Comparison of ENCODE assay signal across 2 cellular contexts in genomic region chr1:235682216-235682615, GRCh38.
TF ChIP-seq lines count a peak whose summit lies in the region.

No MANE protein-coding gene starts in this region.

TF ChIP-seq in GM23338, 12 proteins besides CTCF, POLR2A, EP300 and RAD21 (continued from another document):
- TF ChIP-seq ZNF462 (CRISPR knock-in tag; IDR thresholded peaks at IDR 0.05) (no peak), ZNF331 (CRISPR knock-in tag; IDR thresholded peaks at IDR 0.05; ENCODE audit: low read depth) (no peak)
- TF ChIP-seq, protein P1, sequence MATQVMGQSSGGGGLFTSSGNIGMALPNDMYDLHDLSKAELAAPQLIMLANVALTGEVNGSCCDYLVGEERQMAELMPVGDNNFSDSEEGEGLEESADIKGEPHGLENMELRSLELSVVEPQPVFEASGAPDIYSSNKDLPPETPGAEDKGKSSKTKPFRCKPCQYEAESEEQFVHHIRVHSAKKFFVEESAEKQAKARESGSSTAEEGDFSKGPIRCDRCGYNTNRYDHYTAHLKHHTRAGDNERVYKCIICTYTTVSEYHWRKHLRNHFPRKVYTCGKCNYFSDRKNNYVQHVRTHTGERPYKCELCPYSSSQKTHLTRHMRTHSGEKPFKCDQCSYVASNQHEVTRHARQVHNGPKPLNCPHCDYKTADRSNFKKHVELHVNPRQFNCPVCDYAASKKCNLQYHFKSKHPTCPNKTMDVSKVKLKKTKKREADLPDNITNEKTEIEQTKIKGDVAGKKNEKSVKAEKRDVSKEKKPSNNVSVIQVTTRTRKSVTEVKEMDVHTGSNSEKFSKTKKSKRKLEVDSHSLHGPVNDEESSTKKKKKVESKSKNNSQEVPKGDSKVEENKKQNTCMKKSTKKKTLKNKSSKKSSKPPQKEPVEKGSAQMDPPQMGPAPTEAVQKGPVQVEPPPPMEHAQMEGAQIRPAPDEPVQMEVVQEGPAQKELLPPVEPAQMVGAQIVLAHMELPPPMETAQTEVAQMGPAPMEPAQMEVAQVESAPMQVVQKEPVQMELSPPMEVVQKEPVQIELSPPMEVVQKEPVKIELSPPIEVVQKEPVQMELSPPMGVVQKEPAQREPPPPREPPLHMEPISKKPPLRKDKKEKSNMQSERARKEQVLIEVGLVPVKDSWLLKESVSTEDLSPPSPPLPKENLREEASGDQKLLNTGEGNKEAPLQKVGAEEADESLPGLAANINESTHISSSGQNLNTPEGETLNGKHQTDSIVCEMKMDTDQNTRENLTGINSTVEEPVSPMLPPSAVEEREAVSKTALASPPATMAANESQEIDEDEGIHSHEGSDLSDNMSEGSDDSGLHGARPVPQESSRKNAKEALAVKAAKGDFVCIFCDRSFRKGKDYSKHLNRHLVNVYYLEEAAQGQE (IDR thresholded peaks at IDR 0.05; ENCODE audit: unreplicated experiment) = no peak

TF ChIP-seq in HEK293, 187 proteins besides CTCF, POLR2A, EP300 and RAD21 (continued from another document):
- TF ChIP-seq, protein P2, sequence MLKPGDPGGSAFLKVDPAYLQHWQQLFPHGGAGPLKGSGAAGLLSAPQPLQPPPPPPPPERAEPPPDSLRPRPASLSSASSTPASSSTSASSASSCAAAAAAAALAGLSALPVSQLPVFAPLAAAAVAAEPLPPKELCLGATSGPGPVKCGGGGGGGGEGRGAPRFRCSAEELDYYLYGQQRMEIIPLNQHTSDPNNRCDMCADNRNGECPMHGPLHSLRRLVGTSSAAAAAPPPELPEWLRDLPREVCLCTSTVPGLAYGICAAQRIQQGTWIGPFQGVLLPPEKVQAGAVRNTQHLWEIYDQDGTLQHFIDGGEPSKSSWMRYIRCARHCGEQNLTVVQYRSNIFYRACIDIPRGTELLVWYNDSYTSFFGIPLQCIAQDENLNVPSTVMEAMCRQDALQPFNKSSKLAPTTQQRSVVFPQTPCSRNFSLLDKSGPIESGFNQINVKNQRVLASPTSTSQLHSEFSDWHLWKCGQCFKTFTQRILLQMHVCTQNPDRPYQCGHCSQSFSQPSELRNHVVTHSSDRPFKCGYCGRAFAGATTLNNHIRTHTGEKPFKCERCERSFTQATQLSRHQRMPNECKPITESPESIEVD (tag by site-specific recombination; IDR thresholded peaks at IDR 0.05) = no peak
- TF ChIP-seq ZNF24 (tag by site-specific recombination; IDR thresholded peaks at IDR 0.05) = no peak
- TF ChIP-seq ZNF514 (tag by site-specific recombination; IDR thresholded peaks at IDR 0.05) = no peak
- no peak for TF ChIP-seq ZNF561 (tag by site-specific recombination; IDR thresholded peaks at IDR 0.05; ENCODE audit: borderline replicate concordance)
- no peak for TF ChIP-seq RBAK (tag by site-specific recombination; IDR thresholded peaks at IDR 0.05)
- TF ChIP-seq ZXDB (tag by site-specific recombination; IDR thresholded peaks at IDR 0.05) = no peak
- TF ChIP-seq ZNF600 (tag by site-specific recombination; IDR thresholded peaks at IDR 0.05) = no peak
- TF ChIP-seq ZFP37 (tag by site-specific recombination; IDR thresholded peaks at IDR 0.05) = no peak
- no peak for TF ChIP-seq KLF10 (tag by site-specific recombination; IDR thresholded peaks at IDR 0.05)
- no peak for TF ChIP-seq KLF8 (tag by site-specific recombination; IDR thresholded peaks at IDR 0.05)
- TF ChIP-seq ZNF701 (tag by site-specific recombination; IDR thresholded peaks at IDR 0.05) = no peak
- TF ChIP-seq HOXA7 (CRISPR knock-in tag; IDR thresholded peaks at IDR 0.05; ENCODE audit: borderline replicate concordance) = no peak
- TF ChIP-seq ZNF747 (tag by site-specific recombination; IDR thresholded peaks at IDR 0.05) = no peak
- peak; percentile 72 for TF ChIP-seq SCRT2 (tag by site-specific recombination; IDR thresholded peaks at IDR 0.05)
